Comparison of ENCODE assay signal across 11 cellular contexts in genomic region chr3:26962419-26963355, GRCh38.
A peak's percentile ranks its signal among the peaks of the same experiment; 100 is the strongest.
DNase-seq lines count a peak whose midpoint lies in the region; ATAC-seq and TF ChIP-seq lines count a peak whose summit lies in the region.
"Had no signal": no experiment of that assay in that cellular context is flagged by ENCODE, and none has a peak within 500 bp of the region (broad histone marks: within the 10 kb centered on the region; RNA-seq: fewer than 3 reads in every experiment).

No MANE protein-coding gene starts in this region.

- H3K36me3 ChIP-seq in Caco-2 (ENCODE audit: control insufficient read depth, insufficient read depth, low read length) (no peaks in the 10 kb centered on the region), endodermal cell (ENCODE audit: control insufficient read depth, insufficient read depth, low read length) (no peaks in the 10 kb centered on the region)
- H3K36me3 ChIP-seq: MG63 had no signal

- no peaks in the 10 kb centered on the region for H3K36me3 Mint-ChIP-seq in Caco-2 (ENCODE audit: insufficient read depth, unreplicated experiment)
- no peaks in the 10 kb centered on the region for H3K36me3 Mint-ChIP-seq in endodermal cell (ENCODE audit: low read depth)

- no TSS peak for BruUV-seq in Caco-2 (replicated peaks; lab: Mats Ljungman, UMichigan)

- intact Hi-C loops in Caco-2 (cut with micrococcal nuclease; ENCODE audit: unreplicated experiment) = no loop called here

- H3K27ac Mint-ChIP-seq in Caco-2 (ENCODE audit: unreplicated experiment) = no peak overlapping the region
- H3K27ac Mint-ChIP-seq in endodermal cell = no peak overlapping the region
- H3K27ac Mint-ChIP-seq: stimulated activated naive CD8-positive, alpha-beta T cell treated with anti-CD3 and anti-CD28 coated beads, Interleukin-15, amount 100 ng/mL, for 72 hours had no signal

- no peaks in the 10 kb centered on the region for H3K9me3 ChIP-seq in Caco-2
- peaks cover 5% of the 10 kb centered on the region for H3K9me3 ChIP-seq in endodermal cell (ENCODE audit: control insufficient read depth, low read length)
- H3K9me3 ChIP-seq: MG63 had no signal

- no peak overlapping the region for H3K27ac ChIP-seq in endodermal cell (ENCODE audit: low read depth, low read length)

- no peak for TF ChIP-seq CTCF in Caco-2 (IDR thresholded peaks at IDR 0.05; ENCODE audit: insufficient read depth in 1 of 2, low read depth in 1 of 2, low read length in 1 of 2, severe bottlenecking in 1 of 2, unreplicated experiment in 1 of 2)
- TF ChIP-seq CTCF in endodermal cell (conservative IDR thresholded peaks at IDR 0.05) = no peak

- H3K27me3 Mint-ChIP-seq in Caco-2 (ENCODE audit: insufficient read depth, unreplicated experiment) (no peaks in the 10 kb centered on the region), endodermal cell (ENCODE audit: insufficient read depth) (no peaks in the 10 kb centered on the region)
- H3K27me3 Mint-ChIP-seq: stimulated activated naive CD8-positive, alpha-beta T cell treated with anti-CD3 and anti-CD28 coated beads, Interleukin-15, amount 100 ng/mL, for 72 hours had no signal

- H3K4me3 ChIP-seq in Caco-2 (ENCODE audit: low read depth, low read length) = no peak overlapping the region
- H3K4me3 ChIP-seq in endodermal cell (ENCODE audit: low read length) = no peak overlapping the region
- H3K4me3 ChIP-seq: MG63 had no signal

- 97 to 100% methylated on average over 2 to 6 of the region's 6 CpGs for WGBS in endodermal cell (ENCODE audit: insufficient coverage in 1 of 2, insufficient read length in 1 of 2), 2 experiments

- no peaks in the 10 kb centered on the region for H3K4me1 Mint-ChIP-seq in Caco-2 (ENCODE audit: low read depth, unreplicated experiment)
- H3K4me1 Mint-ChIP-seq in endodermal cell = peaks cover 2% of the 10 kb centered on the region
- H3K4me1 Mint-ChIP-seq: stimulated activated naive CD8-positive, alpha-beta T cell treated with anti-CD3 and anti-CD28 coated beads, Interleukin-15, amount 100 ng/mL, for 72 hours had no signal

- no peaks in the 10 kb centered on the region for H3K27me3 ChIP-seq in Caco-2 (replicated peaks; ENCODE audit: control insufficient read depth, insufficient read depth, low read length)
- H3K27me3 ChIP-seq in endodermal cell (ENCODE audit: control insufficient read depth, insufficient read depth, low read length, poor library complexity, severe bottlenecking) = no peaks in the 10 kb centered on the region
- H3K27me3 ChIP-seq: MG63 had no signal

- in situ Hi-C loops in SK-MEL-5 (cut with HindIII; ENCODE audit: low pct_unique_long_range_greater_than_20kb, low sequenced_read_pairs) = no loop called here

- H3K9me3 Mint-ChIP-seq in Caco-2 (ENCODE audit: unreplicated experiment) (peaks cover 15% of the 10 kb centered on the region), endodermal cell (no peaks in the 10 kb centered on the region)

- H3K9ac ChIP-seq in endodermal cell (ENCODE audit: extremely low read depth, low read length, poor library complexity, severe bottlenecking) = no peak overlapping the region

- H3K4me3 Mint-ChIP-seq in Caco-2 (ENCODE audit: unreplicated experiment) = no peak overlapping the region
- no peak overlapping the region for H3K4me3 Mint-ChIP-seq in endodermal cell
- H3K4me3 Mint-ChIP-seq: stimulated activated naive CD8-positive, alpha-beta T cell treated with anti-CD3 and anti-CD28 coated beads, Interleukin-15, amount 100 ng/mL, for 72 hours had no signal

- DNase-seq in SK-MEL-5 (ENCODE audit: low read depth, low spot score) (peak; percentile 9), Caco-2 (no peak), globus pallidus (ENCODE audit: low spot score) (no peak), DMS 273 (lab: John Stamatoyannopoulos, UW; ENCODE audit: unreplicated experiment) (no peak), endodermal cell (no peak)
- DNase-seq: COR-L47; MG63; stimulated activated naive CD8-positive, alpha-beta T cell treated with anti-CD3 and anti-CD28 coated beads, Interleukin-15, amount 100 ng/mL, for 72 hours had no signal

- POLR2A ChIA-PET in Caco-2 (lab: Charles Lee) = no interaction called here

- CTCF ChIA-PET in Caco-2 (lab: Charles Lee) = no interaction called here

- peak; percentile 99 for ATAC-seq in GM18519 (IDR thresholded peaks at IDR 0.05; ENCODE audit: low FRiP score, unreplicated experiment)
- ATAC-seq in GM21381 (IDR thresholded peaks at IDR 0.05; ENCODE audit: unreplicated experiment) = peak; percentile 89
- peak; percentile 98 for ATAC-seq in HG03060 (IDR thresholded peaks at IDR 0.05; ENCODE audit: low read depth, unreplicated experiment)
- ATAC-seq: stimulated activated naive CD8-positive, alpha-beta T cell treated with anti-CD3 and anti-CD28 coated beads, Interleukin-15, amount 100 ng/mL, for 72 hours had no signal

- H3K4me1 ChIP-seq in Caco-2 (no peaks in the 10 kb centered on the region), endodermal cell (ENCODE audit: control insufficient read depth, insufficient read depth, low read length) (no peaks in the 10 kb centered on the region)
